Comparison of ENCODE assay signal across 24 cellular contexts in genomic region chr9:16012621-16013020, GRCh38.
DNase-seq lines count a peak whose midpoint lies in the region; ATAC-seq, FAIRE-seq and TF ChIP-seq lines count a peak whose summit lies in the region.
"Had no signal": no experiment of that assay in that cellular context is flagged by ENCODE, and none has a peak within 500 bp of the region (broad histone marks: within the 10 kb centered on the region; RNA-seq: fewer than 3 reads in every experiment).

No MANE protein-coding gene starts in this region.

- no peaks in the 10 kb centered on the region for H3K9me3 ChIP-seq in RWPE2 (ENCODE audit: severe bottlenecking)
- H3K9me3 ChIP-seq: ovary had no signal

- ATAC-seq in RWPE2 (ENCODE audit: low read depth) = peak; percentile 69; the same call in 2 of the 3 replicates
- ATAC-seq: activated T-cell treated with anti-CD3 and anti-CD28 coated beads, Interleukin-2, amount 50 U/mL, for 4 hours; left ventricle myocardium superior; natural killer cell treated with Interleukin-12 subunit alpha and Interleukin-12 subunit beta and Interleukin-15 and Interleukin-18, amount 100 ng/mL, for 72 hours had no signal

- no peak overlapping the region for H3K27ac ChIP-seq in RWPE2 (ENCODE audit: poor library complexity, severe bottlenecking)
- H3K27ac ChIP-seq: ovary, right atrium auricular region, thoracic aorta had no signal

- no peaks in the 10 kb centered on the region for H3K36me3 ChIP-seq in RWPE2 (ENCODE audit: low read depth)
- H3K36me3 ChIP-seq: ovary, right atrium auricular region, thoracic aorta had no signal

- H3K4me1 Mint-ChIP-seq in activated naive CD4-positive, alpha-beta T cell treated with anti-CD3 and anti-CD28 coated beads, Interleukin-2, amount 10 ng/mL, durations not matched to agents 7 days and 5 days = no peaks in the 10 kb centered on the region

- peaks cover 7% of the 10 kb centered on the region for H3K9me3 Mint-ChIP-seq in activated naive CD4-positive, alpha-beta T cell treated with anti-CD3 and anti-CD28 coated beads, Interleukin-2, amount 10 ng/mL, durations not matched to agents 7 days and 5 days
- H3K9me3 Mint-ChIP-seq: natural killer cell treated with Interleukin-12 subunit alpha and Interleukin-12 subunit beta and Interleukin-15 and Interleukin-18, amount 100 ng/mL, for 72 hours had no signal

- H3K4me1 ChIP-seq in RWPE2 (ENCODE audit: insufficient read depth, poor library complexity, severe bottlenecking) = peaks cover 5% of the 10 kb centered on the region
- H3K4me1 ChIP-seq: right atrium auricular region had no signal

- no peaks in the 10 kb centered on the region for H3K36me3 Mint-ChIP-seq in activated naive CD4-positive, alpha-beta T cell treated with anti-CD3 and anti-CD28 coated beads, Interleukin-2, amount 10 ng/mL, durations not matched to agents 7 days and 5 days

- no peak for TF ChIP-seq CTCF in RWPE2 (IDR thresholded peaks at IDR 0.05; ENCODE audit: poor library complexity, severe bottlenecking)
- no peak for TF ChIP-seq CTCF in fibroblast of mammary gland (conservative IDR thresholded peaks at IDR 0.05; ENCODE audit: control insufficient read depth, insufficient read depth, low read depth, low read length)

- H3K4me3 Mint-ChIP-seq in activated naive CD4-positive, alpha-beta T cell treated with anti-CD3 and anti-CD28 coated beads, Interleukin-2, amount 10 ng/mL, durations not matched to agents 7 days and 5 days = no peak overlapping the region
- H3K4me3 Mint-ChIP-seq: activated naive CD4-positive, alpha-beta T cell treated with anti-CD3 and anti-CD28 coated beads for 36 hours; activated T-cell treated with anti-CD3 and anti-CD28 coated beads, Interleukin-2, amount 50 U/mL, for 4 hours; CD4-positive, alpha-beta T cell; natural killer cell treated with Interleukin-12 subunit alpha and Interleukin-12 subunit beta and Interleukin-15 and Interleukin-18, amount 100 ng/mL, for 72 hours had no signal

- H3K27ac Mint-ChIP-seq in activated naive CD4-positive, alpha-beta T cell treated with anti-CD3 and anti-CD28 coated beads, Interleukin-2, amount 10 ng/mL, durations not matched to agents 7 days and 5 days = no peak overlapping the region
- H3K27ac Mint-ChIP-seq: activated naive CD4-positive, alpha-beta T cell treated with anti-CD3 and anti-CD28 coated beads for 36 hours; CD4-positive, alpha-beta T cell; natural killer cell treated with Interleukin-12 subunit alpha and Interleukin-12 subunit beta and Interleukin-15 and Interleukin-18, amount 100 ng/mL, for 72 hours had no signal

- H3K27me3 ChIP-seq in RWPE2 (ENCODE audit: insufficient read depth, poor library complexity, severe bottlenecking) = no peaks in the 10 kb centered on the region
- H3K27me3 ChIP-seq: ovary, right atrium auricular region had no signal

- DNase-seq in HCEC 1CT = peak; percentile 62
- DNase-seq in RWPE2 (ENCODE audit: low spot score) = no peak
- DNase-seq in fibroblast of mammary gland (ENCODE audit: low read depth) = peak; percentile 77
- peak; percentile 9 for DNase-seq in urothelium cell line (ENCODE audit: low spot score)
- DNase-seq in ecto neural progenitor cell (ENCODE audit: low spot score) = no peak
- no peak for DNase-seq in NCI-H345 (lab: John Stamatoyannopoulos, UW)
- DNase-seq in activated naive CD4-positive, alpha-beta T cell treated with anti-CD3 and anti-CD28 coated beads, Interleukin-2, amount 10 ng/mL, durations not matched to agents 7 days and 5 days = no peak
- DNase-seq: activated CD4-positive, alpha-beta T cell treated with anti-CD3 and anti-CD28 coated beads for 4 hours; activated naive CD4-positive, alpha-beta T cell treated with anti-CD3 and anti-CD28 coated beads for 36 hours; activated T-cell treated with anti-CD3 and anti-CD28 coated beads, Interleukin-2, amount 50 U/mL, for 4 hours; CD4-positive, alpha-beta T cell; left ventricle myocardium superior; MM.1S; NCI-H1436; NCI-H446 treated with DMSO at 0.1 percent for 48 hours; ovary; Right ventricle myocardium superior; stimulated activated CD4-positive, alpha-beta T cell treated with anti-CD3 and anti-CD28 coated beads, Interleukin-12 subunit alpha, Interleukin-12 subunit beta, amount 100 ng/mL, for 4 hours; stimulated activated CD4-positive, alpha-beta T cell treated with anti-CD3 and anti-CD28 coated beads, Interleukin-4, amount 100 ng/mL, for 24 hours; stimulated activated naive CD4-positive, alpha-beta T cell had no signal

- no peak for FAIRE-seq in urothelium cell line (lab: Jason Lieb, UNC)
- FAIRE-seq: GM19239 had no signal

- CTCF ChIA-PET in activated naive CD4-positive, alpha-beta T cell treated with anti-CD3 and anti-CD28 coated beads, Interleukin-2, amount 10 ng/mL, durations not matched to agents 7 days and 5 days (lab: Charles Lee) = no interaction called here

- no peak overlapping the region for H3K4me3 ChIP-seq in RWPE2 (ENCODE audit: severe bottlenecking)
- no peak overlapping the region for H3K4me3 ChIP-seq in fibroblast of mammary gland (ENCODE audit: control insufficient read depth, low read depth, low read length)
- H3K4me3 ChIP-seq: ovary, right atrium auricular region, thoracic aorta had no signal

- H3K27me3 Mint-ChIP-seq in activated naive CD4-positive, alpha-beta T cell treated with anti-CD3 and anti-CD28 coated beads, Interleukin-2, amount 10 ng/mL, durations not matched to agents 7 days and 5 days = no peaks in the 10 kb centered on the region
- H3K27me3 Mint-ChIP-seq: CD4-positive, alpha-beta T cell had no signal

Comparison
In these comparisons a context has a peak if more than half of its experiments do, and no peak if none do; other contexts are left out.
1. DNase-seq: peak in HCEC 1CT (single experiment), fibroblast of mammary gland (single experiment) and urothelium cell line (single experiment); none in RWPE2 (single experiment), ecto neural progenitor cell (single experiment), NCI-H345 (single experiment) and activated naive CD4-positive, alpha-beta T cell treated with anti-CD3 and anti-CD28 coated beads, Interleukin-2, amount 10 ng/mL, durations not matched to agents 7 days and 5 days (single experiment).